28 cellular contexts compared by ENCODE assay signal in the genomic region with DNA sequence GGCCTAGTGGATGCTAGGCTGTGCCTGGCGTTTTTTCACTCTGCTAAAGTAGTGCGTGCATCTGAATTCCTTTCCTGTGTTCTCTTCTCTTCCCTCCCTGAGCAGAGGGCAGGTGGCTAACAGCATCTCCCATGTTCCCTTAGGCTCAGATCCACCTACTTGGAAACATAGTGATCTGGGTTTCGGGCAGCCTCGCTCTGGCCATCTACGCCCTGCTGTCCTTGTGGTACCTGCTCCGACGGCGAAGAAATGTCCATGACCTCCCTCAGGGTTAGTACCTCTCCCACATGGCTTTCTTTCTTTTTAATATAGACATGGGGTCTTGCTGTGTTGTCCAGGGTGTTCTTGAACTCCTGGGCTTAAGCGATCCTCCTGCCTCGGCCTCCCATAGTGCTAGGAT. TPM values are rescaled to one million over a fixed set of nuclear protein-coding genes. Genes with fewer than 3 reads are reported as not detected.
DNase-seq lines count a peak whose midpoint lies in the region; ATAC-seq, FAIRE-seq and TF ChIP-seq lines count a peak whose summit lies in the region.
"Had no signal": no experiment of that assay in that cellular context is flagged by ENCODE, and none has a peak within 500 bp of the region (broad histone marks: within the 10 kb centered on the region; RNA-seq: fewer than 3 reads in every experiment).

No MANE protein-coding gene starts in this region.

- H3K36me3 Mint-ChIP-seq in neural crest cell (ENCODE audit: low read depth): peaks cover 10% of the 10 kb centered on the region

- no peak overlapping the region for H3K4me2 ChIP-seq in HepG2 (ENCODE audit: low read depth, low read length)
- H3K4me2 ChIP-seq: A549; BLaER1 treated with 17β-estradiol and CSF1 and Interleukin-3, amounts not matched to agents 10 nM and 100 nM had no signal

- in situ Hi-C loops in HepG2 (cut with HindIII; ENCODE audit: extremely low pct_ligation_motif_present, low pct_unique_long_range_greater_than_20kb): no loop called here

- peak overlapping the region; percentile 29 for H3K4me3 Mint-ChIP-seq in neural crest cell
- H3K4me3 Mint-ChIP-seq: CD14-positive monocyte; CD4-positive, alpha-beta T cell; H9; HFFc6 had no signal

- H3K27me3 ChIP-seq in HepG2 (ENCODE audit: control insufficient read depth in 1 of 2, insufficient read depth in 2 of 2, low read length in 2 of 2) (no peaks in the 10 kb centered on the region), right lobe of liver (no peaks in the 10 kb centered on the region), bronchial epithelial cell (ENCODE audit: control insufficient read depth, insufficient read depth, low read length) (no peaks in the 10 kb centered on the region)
- H3K27me3 ChIP-seq: BE2C; BLaER1 treated with 17β-estradiol and CSF1 and Interleukin-3, amounts not matched to agents 10 nM and 100 nM had no signal

- TF ChIP-seq CTCF in HepG2 (CRISPR knock-in tag; IDR thresholded peaks at IDR 0.05) (no peak), right lobe of liver (IDR thresholded peaks at IDR 0.05) (no peak), bronchial epithelial cell (IDR thresholded peaks at IDR 0.05; ENCODE audit: insufficient read depth, low read length, severe bottlenecking) (no peak), neural crest cell (conservative IDR thresholded peaks at IDR 0.05) (no peak)

- H3K4me3 ChIP-seq in HepG2 (replicated peaks in 1 of 3; ENCODE audit: insufficient read depth in 1 of 3, low read depth in 2 of 3, low read length in 3 of 3) (no peak overlapping the region), right lobe of liver (no peak overlapping the region), bronchial epithelial cell (ENCODE audit: low read depth, low read length) (no peak overlapping the region)
- H3K4me3 ChIP-seq: A549; BLaER1 treated with 17β-estradiol and CSF1 and Interleukin-3, amounts not matched to agents 10 nM and 100 nM had no signal

- no peaks in the 10 kb centered on the region for H3K9me3 ChIP-seq in HepG2 (ENCODE audit: low read length)
- H3K9me3 ChIP-seq in right lobe of liver: no peaks in the 10 kb centered on the region
- H3K9me3 ChIP-seq: A549, BE2C had no signal

- DNase-seq in HepG2 (ENCODE audit: low spot score) (no peak), right lobe of liver (no peak), bronchial epithelial cell (ENCODE audit: low read depth) (no peak), neural crest cell (ENCODE audit: low read depth, low spot score) (no peak), posterior vena cava (ENCODE audit: low spot score) (peak; percentile 63), NOMO-1 treated with dmso at 0.1 percent for 144 hours (lab: John Stamatoyannopoulos, UW; ENCODE audit: unreplicated experiment) (no peak)
- DNase-seq: 8988T; ACHN; AML-193; BE2C; CD4-positive, alpha-beta T cell; CD8-positive, alpha-beta memory T cell; DMS53; DMS79 treated with DMSO at 0.1 percent for 48 hours; GF-D8; GOT3; H9; HFFc6 had no signal

- no peak for TF ChIP-seq POLR2A in HepG2 (IDR thresholded peaks at IDR 0.05; ENCODE audit: insufficient read depth in 1 of 2, low read depth in 2 of 2, low read length in 2 of 2)
- no peak for TF ChIP-seq POLR2A in right lobe of liver (IDR thresholded peaks at IDR 0.05)

- POLR2A ChIA-PET in HepG2 (lab: Yijun Ruan, JAX): no interaction called here

- TF ChIP-seq EP300 in HepG2 (IDR thresholded peaks at IDR 0.05; ENCODE audit: low read depth in 2 of 2, low read length in 2 of 2): no peak
- no peak for TF ChIP-seq EP300 in HepG2 (CRISPR knock-in tag; IDR thresholded peaks at IDR 0.05; ENCODE audit: borderline replicate concordance)

- no peaks in the 10 kb centered on the region for H3K79me2 ChIP-seq in HepG2 (ENCODE audit: insufficient read depth, low read length)

- H3K36me3 ChIP-seq in HepG2 (replicated peaks in 1 of 2; ENCODE audit: control insufficient read depth in 1 of 2, insufficient read depth in 2 of 2, low read length in 2 of 2): peaks cover 26 to 54% of the 10 kb centered on the region in 2 experiments
- peaks cover 0 to 72% (median 24%) of the 10 kb centered on the region in 4 donors for H3K36me3 ChIP-seq in right lobe of liver
- H3K36me3 ChIP-seq in bronchial epithelial cell (ENCODE audit: control insufficient read depth, insufficient read depth, low read length): peaks cover 31% of the 10 kb centered on the region

- H3K4me1 ChIP-seq in HepG2 (ENCODE audit: insufficient read depth, low read length) (no peaks in the 10 kb centered on the region), right lobe of liver (no peaks in the 10 kb centered on the region)
- H3K4me1 ChIP-seq: A549, BE2C had no signal

- H3K27me3 Mint-ChIP-seq in neural crest cell (ENCODE audit: low read depth): no peaks in the 10 kb centered on the region
- H3K27me3 Mint-ChIP-seq: CD4-positive, alpha-beta T cell; CD8-positive, alpha-beta memory T cell had no signal

- no peak for TF ChIP-seq RAD21 in HepG2 (CRISPR knock-in tag; IDR thresholded peaks at IDR 0.05)

- H4K20me1 ChIP-seq in HepG2 (ENCODE audit: insufficient read depth, low read length): no peaks in the 10 kb centered on the region

- no peak overlapping the region for H3K9ac ChIP-seq in HepG2 (ENCODE audit: insufficient read depth, low read depth, low read length)
- H3K9ac ChIP-seq: BLaER1 treated with 17β-estradiol and CSF1 and Interleukin-3, amounts not matched to agents 10 nM and 100 nM had no signal

- no peak for ATAC-seq in HepG2
- no peak for ATAC-seq in right lobe of liver
- no peak for ATAC-seq in HG02571 (IDR thresholded peaks at IDR 0.05; ENCODE audit: unreplicated experiment)
- ATAC-seq in GM19023 (IDR thresholded peaks at IDR 0.05; ENCODE audit: unreplicated experiment): no peak
- ATAC-seq: A549, HCT116 had no signal

- no peaks in the 10 kb centered on the region for H3K4me1 Mint-ChIP-seq in neural crest cell
- H3K4me1 Mint-ChIP-seq: CD14-positive monocyte; CD8-positive, alpha-beta memory T cell; H9 had no signal

- 96% methylated on average over 10 of the region's 10 CpGs for WGBS in HepG2 (ENCODE audit: low lambda C conversion rate)
- WGBS in right lobe of liver (ENCODE audit: insufficient coverage, low coverage, low lambda C conversion rate, missing lambda C conversion rate): 92% methylated on average over 8 of the region's 10 CpGs

- FAIRE-seq in HepG2 (lab: Jason Lieb, UNC) (no peak), bronchial epithelial cell (lab: Jason Lieb, UNC) (peak; percentile 13)
- FAIRE-seq: A549, GM12891, GM18507 had no signal

- peak overlapping the region; percentile 35 for H3K27ac Mint-ChIP-seq in neural crest cell (ENCODE audit: unreplicated experiment)
- H3K27ac Mint-ChIP-seq: CD4-positive, alpha-beta T cell; CD8-positive, alpha-beta memory T cell; H9; HFFc6 had no signal

- CTCF ChIA-PET in HepG2 (lab: Yijun Ruan, JAX; ENCODE audit: low intra/inter-chr PET ratio, low total read pairs): no interaction called here

- H2AFZ ChIP-seq in HepG2 (ENCODE audit: low read length): no peak overlapping the region

- H3K9me3 Mint-ChIP-seq in neural crest cell: no peaks in the 10 kb centered on the region
- H3K9me3 Mint-ChIP-seq: CD4-positive, alpha-beta T cell; CD8-positive, alpha-beta memory T cell; H9; HFFc6 had no signal

- intact Hi-C loops in HepG2 (cut with micrococcal nuclease; ENCODE audit: unreplicated experiment) (no loop called here), right lobe of liver (cut with DNase I) (no loop called here), posterior vena cava (cut with DNase I) (loop anchor here in 1 of 2 donors (5.0 kb wide), 1 partner anchor 1636 kb away; no protein-coding TSS in a partner anchor)

- H3K27ac ChIP-seq in HepG2 (ENCODE audit: extremely low read length, insufficient read depth, low read length) (no peak overlapping the region), right lobe of liver (no peak overlapping the region)
- H3K27ac ChIP-seq: A549; BLaER1 treated with 17β-estradiol and CSF1 and Interleukin-3, amounts not matched to agents 10 nM and 100 nM had no signal

- BruUV-seq in HepG2 (replicated peaks; lab: Mats Ljungman, UMichigan): no TSS peak

RNA-seq across cellular contexts. Expression of a gene that starts 9.9 kb away (rescaled TPM):
- total RNA-seq in HepG2 (2016; rRNA removed; fragmentation: Illumina TruSeq; extraction: Trizol) (24.1 and 25.3 TPM in 2 replicates), right lobe of liver (10 to 100 TPM; 18.4 to 32.1 (median 27.8) TPM), bronchial epithelial cell (15.0 and 16.1 TPM in 2 replicates), neural crest cell (56.4 and 56.8 TPM in 2 replicates), posterior vena cava (10 to 100 TPM; 16.8 to 18.8 TPM)
- 15.3 and 19.7 TPM in 2 replicates for total RNA-seq in HepG2 (2016; cell fraction: cytosol; rRNA removed; fragmentation: Illumina TruSeq; extraction: Trizol; ENCODE audit: low read depth)
- 23.3 and 24.1 TPM in 2 replicates for total RNA-seq in HepG2 (2016; cell fraction: insoluble cytoplasmic fraction; rRNA removed; fragmentation: Illumina TruSeq; extraction: Trizol)
- total RNA-seq in HepG2 (2016; cell fraction: membrane; rRNA removed; fragmentation: Illumina TruSeq; extraction: Trizol): 33.2 and 36.4 TPM in 2 replicates
- 15.4 and 16.5 TPM in 2 replicates for total RNA-seq in HepG2 (2016; cell fraction: nucleus; rRNA removed; fragmentation: Illumina TruSeq; extraction: Trizol)
- polyA plus RNA-seq in HepG2 (2011; rRNA removed): 11.0 and 15.3 TPM in 2 replicates
- polyA plus RNA-seq in HepG2 (2011; cell fraction: cytosol; rRNA removed): 14.5 and 15.9 TPM in 2 replicates
- 23.4 and 24.9 TPM in 2 replicates for polyA plus RNA-seq in HepG2 (2011; cell fraction: nucleus; rRNA removed)
- 12.9 and 14.6 TPM in 2 replicates for polyA plus RNA-seq in HepG2 (2012)
- 19.2 and 25.0 TPM in 2 replicates for polyA plus RNA-seq in HepG2 (2016; cell fraction: cytosol; fragmentation: Illumina TruSeq; extraction: Trizol; ENCODE audit: low read depth)
- 27.5 and 27.7 TPM in 2 replicates for polyA plus RNA-seq in HepG2 (2016; cell fraction: insoluble cytoplasmic fraction; fragmentation: Illumina TruSeq; extraction: Trizol; ENCODE audit: low read depth)
- polyA plus RNA-seq in HepG2 (2016; cell fraction: membrane; fragmentation: Illumina TruSeq; extraction: Trizol; ENCODE audit: low read depth): 32.5 and 35.5 TPM in 2 replicates
- polyA plus RNA-seq in HepG2 (2016; cell fraction: nucleus; fragmentation: Illumina TruSeq; extraction: Trizol; ENCODE audit: insufficient read depth, low read depth): 32.5 and 35.4 TPM in 2 replicates
- polyA minus RNA-seq in HepG2 (2011; rRNA and poly(A)+ RNA removed; ENCODE audit: low replicate concordance): 11.4 and 48.7 TPM in 2 replicates
- polyA minus RNA-seq in HepG2 (2011; cell fraction: cytosol; rRNA and poly(A)+ RNA removed): 6.5 and 6.8 TPM in 2 replicates
- polyA minus RNA-seq in HepG2 (2011; cell fraction: nucleus; rRNA and poly(A)+ RNA removed): 8.3 and 8.5 TPM in 2 replicates

RNA-seq across cellular contexts. Expression of a gene that starts 18.5 kb away (rescaled TPM):
- total RNA-seq in HepG2 (2016; rRNA removed; fragmentation: Illumina TruSeq; extraction: Trizol) (6.3 and 21.6 TPM in 2 replicates), right lobe of liver (10 to 100 TPM; 14.3 to 17.7 (median 15.7) TPM), bronchial epithelial cell (13.7 and 16.3 TPM in 2 replicates), neural crest cell (42.8 and 46.3 TPM in 2 replicates), posterior vena cava (10 to 100 TPM; 18.2 to 22.8 TPM)
- total RNA-seq in HepG2 (2016; cell fraction: cytosol; rRNA removed; fragmentation: Illumina TruSeq; extraction: Trizol; ENCODE audit: low read depth): 5.0 and 6.5 TPM in 2 replicates
- total RNA-seq in HepG2 (2016; cell fraction: insoluble cytoplasmic fraction; rRNA removed; fragmentation: Illumina TruSeq; extraction: Trizol): 5.8 and 22.8 TPM in 2 replicates
- 5.6 and 5.9 TPM in 2 replicates for total RNA-seq in HepG2 (2016; cell fraction: membrane; rRNA removed; fragmentation: Illumina TruSeq; extraction: Trizol)
- 28.2 and 33.1 TPM in 2 replicates for total RNA-seq in HepG2 (2016; cell fraction: nucleus; rRNA removed; fragmentation: Illumina TruSeq; extraction: Trizol)
- polyA plus RNA-seq in HepG2 (2011; rRNA removed): 22.7 and 27.1 TPM in 2 replicates
- 9.8 and 11.4 TPM in 2 replicates for polyA plus RNA-seq in HepG2 (2011; cell fraction: cytosol; rRNA removed)
- polyA plus RNA-seq in HepG2 (2011; cell fraction: nucleus; rRNA removed): 211 and 287 TPM in 2 replicates
- 17.9 and 24.4 TPM in 2 replicates for polyA plus RNA-seq in HepG2 (2012)
- 1.9 and 2.4 TPM in 2 replicates for polyA plus RNA-seq in HepG2 (2016; cell fraction: cytosol; fragmentation: Illumina TruSeq; extraction: Trizol; ENCODE audit: low read depth)
- 5.5 and 6.3 TPM in 2 replicates for polyA plus RNA-seq in HepG2 (2016; cell fraction: insoluble cytoplasmic fraction; fragmentation: Illumina TruSeq; extraction: Trizol; ENCODE audit: low read depth)
- 2.9 and 3.8 TPM in 2 replicates for polyA plus RNA-seq in HepG2 (2016; cell fraction: membrane; fragmentation: Illumina TruSeq; extraction: Trizol; ENCODE audit: low read depth)
- polyA plus RNA-seq in HepG2 (2016; cell fraction: nucleus; fragmentation: Illumina TruSeq; extraction: Trizol; ENCODE audit: insufficient read depth, low read depth): 70.0 and 76.8 TPM in 2 replicates
- polyA minus RNA-seq in HepG2 (2011; rRNA and poly(A)+ RNA removed; ENCODE audit: low replicate concordance): 18.6 and 32.0 TPM in 2 replicates
- 4.6 and 4.7 TPM in 2 replicates for polyA minus RNA-seq in HepG2 (2011; cell fraction: cytosol; rRNA and poly(A)+ RNA removed)
- polyA minus RNA-seq in HepG2 (2011; cell fraction: nucleus; rRNA and poly(A)+ RNA removed): 15.3 and 23.9 TPM in 2 replicates

RNA-seq across cellular contexts. Expression of a gene that starts 24.1 kb away (rescaled TPM):
- total RNA-seq in HepG2 (2016; rRNA removed; fragmentation: Illumina TruSeq; extraction: Trizol) (not detected in 2 replicates), right lobe of liver (1 to 10 TPM in 4 of 6 experiments, under 1 TPM in 2; 0.25 to 7.3 (median 2.4) TPM), bronchial epithelial cell (not detected in 2 replicates), neural crest cell (not detected in 2 replicates), posterior vena cava (not detected)
- total RNA-seq in HepG2 (2016; cell fraction: cytosol; rRNA removed; fragmentation: Illumina TruSeq; extraction: Trizol; ENCODE audit: low read depth): not detected in 2 replicates
- not detected in 2 replicates for total RNA-seq in HepG2 (2016; cell fraction: insoluble cytoplasmic fraction; rRNA removed; fragmentation: Illumina TruSeq; extraction: Trizol)
- total RNA-seq in HepG2 (2016; cell fraction: membrane; rRNA removed; fragmentation: Illumina TruSeq; extraction: Trizol): not detected in 2 replicates
- total RNA-seq in HepG2 (2016; cell fraction: nucleus; rRNA removed; fragmentation: Illumina TruSeq; extraction: Trizol): not detected in 2 replicates
- polyA plus RNA-seq in HepG2 (2011; rRNA removed): not detected in 2 replicates
- not detected in 2 replicates for polyA plus RNA-seq in HepG2 (2011; cell fraction: cytosol; rRNA removed)
- polyA plus RNA-seq in HepG2 (2011; cell fraction: nucleus; rRNA removed): not detected in 2 replicates
- polyA plus RNA-seq in HepG2 (2012): not detected in 2 replicates
- not detected in 2 replicates for polyA plus RNA-seq in HepG2 (2016; cell fraction: cytosol; fragmentation: Illumina TruSeq; extraction: Trizol; ENCODE audit: low read depth)
- not detected in 2 replicates for polyA plus RNA-seq in HepG2 (2016; cell fraction: insoluble cytoplasmic fraction; fragmentation: Illumina TruSeq; extraction: Trizol; ENCODE audit: low read depth)
- polyA plus RNA-seq in HepG2 (2016; cell fraction: membrane; fragmentation: Illumina TruSeq; extraction: Trizol; ENCODE audit: low read depth): not detected in 2 replicates
- polyA plus RNA-seq in HepG2 (2016; cell fraction: nucleus; fragmentation: Illumina TruSeq; extraction: Trizol; ENCODE audit: insufficient read depth, low read depth): not detected in 2 replicates
- not detected in 2 replicates for polyA minus RNA-seq in HepG2 (2011; rRNA and poly(A)+ RNA removed; ENCODE audit: low replicate concordance)
- polyA minus RNA-seq in HepG2 (2011; cell fraction: cytosol; rRNA and poly(A)+ RNA removed): not detected in 2 replicates
- not detected in 2 replicates for polyA minus RNA-seq in HepG2 (2011; cell fraction: nucleus; rRNA and poly(A)+ RNA removed)
- total RNA-seq: CD4-positive, alpha-beta T cell; CD8-positive, alpha-beta memory T cell; Daoy; G401; HFFc6 had no signal
- polyA plus RNA-seq: CD14-positive monocyte; CD8-positive, alpha-beta memory T cell had no signal
